ENCODE assay signal across 9 cellular contexts in genomic region chr2:37809525-37809924, GRCh38.
DNase-seq lines count a peak whose midpoint lies in the region; ATAC-seq and TF ChIP-seq lines count a peak whose summit lies in the region.
"Had no signal": no experiment of that assay in that cellular context is flagged by ENCODE, and none has a peak within 500 bp of the region (broad histone marks: within the 10 kb centered on the region; RNA-seq: fewer than 3 reads in every experiment).

No MANE protein-coding gene starts in this region.

- H3K36me3 ChIP-seq in ACC112 (ENCODE audit: insufficient read depth, low read length) (no peaks in the 10 kb centered on the region), HEK293 (ENCODE audit: control insufficient read depth in 2 of 2, insufficient read depth in 1 of 2, low read length in 2 of 2) (no peaks in the 10 kb centered on the region), ascending aorta (no peaks in the 10 kb centered on the region)

- H3K27ac Mint-ChIP-seq in immature natural killer cell = no peak overlapping the region
- H3K27ac Mint-ChIP-seq: stimulated activated naive CD8-positive, alpha-beta T cell treated with anti-CD3 and anti-CD28 coated beads, Interleukin-15, Interleukin-2, amounts not matched to agents 100 ng/mL and 50 ng/mL, for 24 hours had no signal

- H3K4me3 ChIP-seq in ACC112 (ENCODE audit: low read depth, low read length) (no peak overlapping the region), HEK293 (ENCODE audit: low read depth, low read length) (no peak overlapping the region), ascending aorta (no peak overlapping the region)

- ATAC-seq in GM21529 (IDR thresholded peaks at IDR 0.05; ENCODE audit: unreplicated experiment) = no peak

- H3K27me3 ChIP-seq in ACC112 (ENCODE audit: insufficient read depth, low read length) (no peaks in the 10 kb centered on the region), ascending aorta (no peaks in the 10 kb centered on the region)

- H3K27me3 Mint-ChIP-seq in immature natural killer cell (ENCODE audit: low read depth in 3 of 3) = peaks cover 0 to 4% (median 1%) of the 10 kb centered on the region in 3 donors
- H3K27me3 Mint-ChIP-seq: stimulated activated naive CD8-positive, alpha-beta T cell treated with anti-CD3 and anti-CD28 coated beads, Interleukin-15, Interleukin-2, amounts not matched to agents 100 ng/mL and 50 ng/mL, for 24 hours had no signal

- H3K27ac ChIP-seq in ACC112 (ENCODE audit: low read depth, low read length) = no peak overlapping the region
- no peak overlapping the region for H3K27ac ChIP-seq in HEK293 (ENCODE audit: extremely low read depth, low read depth, low read length)
- peak overlapping the region; percentile 52 to 76 for H3K27ac ChIP-seq in ascending aorta

- TF ChIP-seq CTCF in HEK293 (tag by site-specific recombination; IDR thresholded peaks at IDR 0.05) = no peak
- TF ChIP-seq CTCF in ascending aorta (IDR thresholded peaks at IDR 0.05) = peak; percentile 38 to 56 (median 40)

- H3K36me3 Mint-ChIP-seq in immature natural killer cell = peaks cover 0 to 3% (median 3%) of the 10 kb centered on the region in 3 donors

- no peaks in the 10 kb centered on the region for H3K9me3 Mint-ChIP-seq in immature natural killer cell

- intact Hi-C loops in ascending aorta (cut with DNase I) = loop anchor here (1.0 to 5.0 kb wide), 2 partner anchors 137 to 395 kb away; partner anchors contain the start of gene CDC42EP3

- H3K79me2 ChIP-seq in ACC112 (ENCODE audit: control insufficient read depth, insufficient read depth, low read length, unreplicated experiment) = no peaks in the 10 kb centered on the region

- no peaks in the 10 kb centered on the region for H3K4me1 Mint-ChIP-seq in immature natural killer cell

- DNase-seq in ascending aorta (ENCODE audit: low spot score in 2 of 2) (no peak), immature natural killer cell (peak in 2 of 3 donors; percentile 6 to 21), COR-L47 (lab: John Stamatoyannopoulos, UW) (no peak), NCI-H2029 (lab: John Stamatoyannopoulos, UW) (no peak)
- no peak for DNase-seq in stimulated activated CD8-positive, alpha-beta memory T cell treated with anti-CD3 and anti-CD28 coated beads, Interleukin-4, amount 100 ng/mL, for 48 hours

- CTCF ChIA-PET in HEK293 (lab: Yijun Ruan, JAX) = interaction anchor here (0.5 to 1.9 kb wide), 9 partner anchors 10 to 525 kb away, joined by 3 to 5 read pairs (median 5); no protein-coding TSS in a partner anchor

- H2AFZ ChIP-seq in ACC112 (ENCODE audit: low read length, unreplicated experiment) = peak overlapping the region; percentile 34

- POLR2A ChIA-PET in HEK293 (lab: Yijun Ruan, JAX) = no interaction called here

- H3K9me3 ChIP-seq in HEK293 (ENCODE audit: control insufficient read depth, insufficient read depth, low read depth, low read length) (no peaks in the 10 kb centered on the region), ascending aorta (no peaks in the 10 kb centered on the region)

- peaks cover 15% of the 10 kb centered on the region for H3K4me1 ChIP-seq in ACC112 (ENCODE audit: control insufficient read depth, insufficient read depth, low read length, unreplicated experiment)
- H3K4me1 ChIP-seq in HEK293 (ENCODE audit: control insufficient read depth, insufficient read depth, low read length) = no peaks in the 10 kb centered on the region
- H3K4me1 ChIP-seq in ascending aorta = peaks cover 4 to 14% of the 10 kb centered on the region in 2 donors

- H3K4me3 Mint-ChIP-seq in immature natural killer cell = no peak overlapping the region
- H3K4me3 Mint-ChIP-seq: stimulated activated naive CD8-positive, alpha-beta T cell treated with anti-CD3 and anti-CD28 coated beads, Interleukin-15, Interleukin-2, amounts not matched to agents 100 ng/mL and 50 ng/mL, for 24 hours had no signal

TF ChIP-seq in HEK293, 187 proteins besides CTCF, POLR2A, EP300 and RAD21:
- TF ChIP-seq ZNF623 (tag by site-specific recombination; IDR thresholded peaks at IDR 0.05) (no peak), ZNF76 (tag by site-specific recombination; IDR thresholded peaks at IDR 0.05; ENCODE audit: borderline replicate concordance, low read depth) (no peak), ZNF654 (tag by site-specific recombination; IDR thresholded peaks at IDR 0.05; ENCODE audit: low read depth) (peak; percentile 29; the same call in 1 of the 2 replicates)

Comparison
In these comparisons a context has a peak if more than half of its experiments do, and no peak if none do; other contexts are left out.
1. H3K27ac ChIP-seq: peak in ascending aorta (2 of 2); none in ACC112 (single experiment) and HEK293 (single experiment).
2. DNase-seq: peak in immature natural killer cell (2 of 3); none in ascending aorta (0 of 2), stimulated activated CD8-positive, alpha-beta memory T cell treated with anti-CD3 and anti-CD28 coated beads, Interleukin-4, amount 100 ng/mL, for 48 hours (single experiment), COR-L47 (single experiment) and NCI-H2029 (single experiment).